Comparison of ENCODE assay signal across 12 cellular contexts in the genomic region with DNA sequence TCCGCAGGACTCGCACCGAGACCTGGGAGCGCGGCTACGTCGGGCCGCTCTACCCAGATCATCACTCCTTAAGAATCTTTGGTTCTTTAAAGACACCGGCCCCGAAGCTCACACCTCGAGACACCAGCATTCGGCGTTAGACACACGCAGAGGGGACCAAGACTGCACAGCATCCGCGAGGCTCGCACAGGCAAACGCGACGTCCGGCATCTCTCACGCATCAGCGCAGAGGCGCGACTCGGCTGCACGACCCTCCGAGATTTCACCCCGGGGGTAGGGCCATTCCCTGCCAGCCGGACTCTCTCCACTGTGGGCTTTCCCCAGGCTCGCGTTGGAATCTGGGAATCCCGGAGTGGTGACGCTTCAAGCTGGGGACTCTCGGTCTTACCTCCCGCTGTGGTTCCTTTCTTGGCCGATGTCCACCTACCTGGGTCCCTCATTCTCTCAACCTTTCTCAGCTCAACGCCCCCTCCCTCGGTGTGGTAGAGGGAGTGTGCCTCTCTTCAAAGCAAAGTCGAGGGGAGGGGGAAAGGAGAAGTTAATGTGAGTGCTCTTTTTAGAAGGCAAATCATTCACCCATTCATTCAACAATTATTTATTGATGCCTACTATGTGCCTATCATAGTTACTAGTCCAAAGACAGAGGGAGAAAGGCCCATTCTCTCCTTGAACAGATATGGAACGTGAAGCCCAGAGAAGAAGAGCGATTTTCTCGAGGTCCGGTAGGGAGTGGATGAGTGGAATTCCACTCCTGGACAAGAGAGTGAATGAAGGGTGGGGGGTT. TPM values are rescaled to one million over a fixed set of nuclear protein-coding genes. Genes with fewer than 3 reads are reported as not detected.
DNase-seq lines count a peak whose midpoint lies in the region; ATAC-seq lines count a peak whose summit lies in the region.
"Had no signal": no experiment of that assay in that cellular context is flagged by ENCODE, and none has a peak within 500 bp of the region (broad histone marks: within the 10 kb centered on the region; RNA-seq: fewer than 3 reads in every experiment).

No MANE protein-coding gene starts in this region.

- CTCF ChIA-PET in activated naive CD4-positive, alpha-beta T cell treated with anti-CD3 and anti-CD28 coated beads, Interleukin-2, amount 10 ng/mL, durations not matched to agents 7 days and 5 days (lab: Charles Lee), result no interaction called here

- H3K36me3 Mint-ChIP-seq in activated naive CD4-positive, alpha-beta T cell treated with anti-CD3 and anti-CD28 coated beads, Interleukin-2, amount 10 ng/mL, durations not matched to agents 7 days and 5 days, result no peaks in the 10 kb centered on the region
- peaks cover 6% of the 10 kb centered on the region for H3K36me3 Mint-ChIP-seq in activated T-helper 17 cell treated with anti-CD3 and anti-CD28 coated beads, Interleukin-2, amount 50 U/mL, for 72 hours (ENCODE audit: low read depth)
- H3K36me3 Mint-ChIP-seq in memory B cell, result peaks cover 6% of the 10 kb centered on the region
- peaks cover 4% of the 10 kb centered on the region for H3K36me3 Mint-ChIP-seq in stimulated activated naive CD8-positive, alpha-beta T cell treated with anti-CD3 and anti-CD28 coated beads, Interleukin-15, Interleukin-2, amounts not matched to agents 100 ng/mL and 50 ng/mL, for 24 hours (ENCODE audit: low read depth)

- peaks cover 100% of the 10 kb centered on the region for H3K27me3 Mint-ChIP-seq in activated naive CD4-positive, alpha-beta T cell treated with anti-CD3 and anti-CD28 coated beads, Interleukin-2, amount 10 ng/mL, durations not matched to agents 7 days and 5 days
- peaks cover 77% of the 10 kb centered on the region for H3K27me3 Mint-ChIP-seq in activated T-helper 17 cell treated with anti-CD3 and anti-CD28 coated beads, Interleukin-2, amount 50 U/mL, for 72 hours
- peaks cover 44% of the 10 kb centered on the region for H3K27me3 Mint-ChIP-seq in memory B cell
- H3K27me3 Mint-ChIP-seq in stimulated activated naive CD8-positive, alpha-beta T cell treated with anti-CD3 and anti-CD28 coated beads, Interleukin-15, Interleukin-2, amounts not matched to agents 100 ng/mL and 50 ng/mL, for 24 hours, result peaks cover 86% of the 10 kb centered on the region

- no peak overlapping the region for H3K4me3 Mint-ChIP-seq in activated naive CD4-positive, alpha-beta T cell treated with anti-CD3 and anti-CD28 coated beads, Interleukin-2, amount 10 ng/mL, durations not matched to agents 7 days and 5 days
- peak overlapping the region; percentile 55 for H3K4me3 Mint-ChIP-seq in activated T-helper 17 cell treated with anti-CD3 and anti-CD28 coated beads, Interleukin-2, amount 50 U/mL, for 72 hours
- peak overlapping the region; percentile 52 for H3K4me3 Mint-ChIP-seq in memory B cell
- peak overlapping the region; percentile 23 for H3K4me3 Mint-ChIP-seq in stimulated activated naive CD8-positive, alpha-beta T cell treated with anti-CD3 and anti-CD28 coated beads, Interleukin-15, Interleukin-2, amounts not matched to agents 100 ng/mL and 50 ng/mL, for 24 hours

- no peak for ATAC-seq in activated T-helper 17 cell treated with anti-CD3 and anti-CD28 coated beads, Interleukin-2, amount 50 U/mL, for 72 hours (replicated peaks)
- ATAC-seq in memory B cell (ENCODE audit: low read depth), result no peak
- ATAC-seq in HG02759 (IDR thresholded peaks at IDR 0.05; ENCODE audit: unreplicated experiment), result no peak
- no peak for ATAC-seq in HG03045 (IDR thresholded peaks at IDR 0.05; ENCODE audit: unreplicated experiment)
- ATAC-seq: activated naive CD4-positive, alpha-beta T cell treated with anti-CD3 and anti-CD28 coated beads, Interleukin-2, amount 50 U/mL, for 72 hours; Panc1 had no signal

- peak overlapping the region; percentile 75 for H3K27ac Mint-ChIP-seq in activated naive CD4-positive, alpha-beta T cell treated with anti-CD3 and anti-CD28 coated beads, Interleukin-2, amount 10 ng/mL, durations not matched to agents 7 days and 5 days
- no peak overlapping the region for H3K27ac Mint-ChIP-seq in activated T-helper 17 cell treated with anti-CD3 and anti-CD28 coated beads, Interleukin-2, amount 50 U/mL, for 72 hours
- peak overlapping the region; percentile 77 for H3K27ac Mint-ChIP-seq in memory B cell
- H3K27ac Mint-ChIP-seq in stimulated activated naive CD8-positive, alpha-beta T cell treated with anti-CD3 and anti-CD28 coated beads, Interleukin-15, Interleukin-2, amounts not matched to agents 100 ng/mL and 50 ng/mL, for 24 hours, result peak overlapping the region; percentile 76

- peaks cover 27% of the 10 kb centered on the region for H3K4me1 Mint-ChIP-seq in activated naive CD4-positive, alpha-beta T cell treated with anti-CD3 and anti-CD28 coated beads, Interleukin-2, amount 10 ng/mL, durations not matched to agents 7 days and 5 days
- H3K4me1 Mint-ChIP-seq in activated T-helper 17 cell treated with anti-CD3 and anti-CD28 coated beads, Interleukin-2, amount 50 U/mL, for 72 hours, result peaks cover 19% of the 10 kb centered on the region
- peaks cover 25% of the 10 kb centered on the region for H3K4me1 Mint-ChIP-seq in memory B cell
- peaks cover 54% of the 10 kb centered on the region for H3K4me1 Mint-ChIP-seq in stimulated activated naive CD8-positive, alpha-beta T cell treated with anti-CD3 and anti-CD28 coated beads, Interleukin-15, Interleukin-2, amounts not matched to agents 100 ng/mL and 50 ng/mL, for 24 hours (ENCODE audit: low read depth)

- H3K9me3 Mint-ChIP-seq in activated naive CD4-positive, alpha-beta T cell treated with anti-CD3 and anti-CD28 coated beads, Interleukin-2, amount 10 ng/mL, durations not matched to agents 7 days and 5 days, result no peaks in the 10 kb centered on the region
- no peaks in the 10 kb centered on the region for H3K9me3 Mint-ChIP-seq in activated T-helper 17 cell treated with anti-CD3 and anti-CD28 coated beads, Interleukin-2, amount 50 U/mL, for 72 hours
- H3K9me3 Mint-ChIP-seq in memory B cell, result peaks cover 5% of the 10 kb centered on the region
- no peaks in the 10 kb centered on the region for H3K9me3 Mint-ChIP-seq in stimulated activated naive CD8-positive, alpha-beta T cell treated with anti-CD3 and anti-CD28 coated beads, Interleukin-15, Interleukin-2, amounts not matched to agents 100 ng/mL and 50 ng/mL, for 24 hours
- H3K9me3 Mint-ChIP-seq: activated naive CD4-positive, alpha-beta T cell treated with anti-CD3 and anti-CD28 coated beads, Interleukin-2, amount 50 U/mL, for 72 hours had no signal

- no peak for DNase-seq in activated naive CD4-positive, alpha-beta T cell treated with anti-CD3 and anti-CD28 coated beads, Interleukin-2, amount 10 ng/mL, durations not matched to agents 7 days and 5 days
- DNase-seq in activated naive CD4-positive, alpha-beta T cell treated with anti-CD3 and anti-CD28 coated beads, Interleukin-2, amount 50 U/mL, for 16 hours, result no peak
- peak in 1 of 2 donors; percentile 27 for DNase-seq in memory B cell (ENCODE audit: low spot score in 2 of 2)
- DNase-seq in 8988T, result no peak
- DNase-seq: NCI-H2107 had no signal

RNA-seq across cellular contexts. Expression of a gene that starts 1.3 kb away (rescaled TPM):
- not detected for total RNA-seq in activated T-helper 17 cell treated with anti-CD3 and anti-CD28 coated beads, Interleukin-2, amount 50 U/mL, for 72 hours
- total RNA-seq: activated naive CD4-positive, alpha-beta T cell treated with anti-CD3 and anti-CD28 coated beads, Interleukin-2, amount 50 U/mL, for 72 hours; subcutaneous adipose tissue had no signal

RNA-seq across cellular contexts. Expression of a gene that starts 33.6 kb away (rescaled TPM):
- total RNA-seq in activated T-helper 17 cell treated with anti-CD3 and anti-CD28 coated beads, Interleukin-2, amount 50 U/mL, for 72 hours, result 10 to 100 TPM; 16.4 to 28.9 TPM
